8 cellular contexts compared by ENCODE assay signal in genomic region chr1:207007352-207008033, GRCh38. TPM values are rescaled to one million over a fixed set of nuclear protein-coding genes. Genes with fewer than 3 reads are reported as not detected.
DNase-seq lines count a peak whose midpoint lies in the region; ATAC-seq, FAIRE-seq and TF ChIP-seq lines count a peak whose summit lies in the region.

No MANE protein-coding gene starts in this region.

- H3K36me3 ChIP-seq in esophagus squamous epithelium (no peaks in the 10 kb centered on the region), osteoblast (ENCODE audit: insufficient read depth, low read length) (no peaks in the 10 kb centered on the region)

- DNase-seq in RCC 7860 (ENCODE audit: low spot score) = peak; percentile 98
- no peak for DNase-seq in esophagus squamous epithelium (lab: John Stamatoyannopoulos, UW)
- DNase-seq in osteoblast (ENCODE audit: insufficient read length, low spot score, missing footprints) = peak; percentile 82
- DNase-seq in NCI-H128 (lab: John Stamatoyannopoulos, UW; ENCODE audit: unreplicated experiment) = no peak
- no peak for DNase-seq in OCI-M2 (lab: John Stamatoyannopoulos, UW; ENCODE audit: unreplicated experiment)

- no peak for TF ChIP-seq POLR2A in esophagus squamous epithelium (IDR thresholded peaks at IDR 0.05)

- H3K79me2 ChIP-seq in osteoblast (ENCODE audit: insufficient read depth, low read length) = no peaks in the 10 kb centered on the region

- intact Hi-C loops in esophagus squamous epithelium (cut with DNase I) = no loop called here

- peak overlapping the region; percentile 11 for H2AFZ ChIP-seq in osteoblast (ENCODE audit: low read length)

- H3K27ac ChIP-seq in C4-2B = peak overlapping the region; percentile 35
- peak overlapping the region; percentile 4 to 65 (median 60) for H3K27ac ChIP-seq in esophagus squamous epithelium
- H3K27ac ChIP-seq in osteoblast (ENCODE audit: low read depth, low read length) = peak overlapping the region; percentile 60

- no peak for ATAC-seq in HG02763 (IDR thresholded peaks at IDR 0.05; ENCODE audit: unreplicated experiment)
- no peak for ATAC-seq in GM21717 (IDR thresholded peaks at IDR 0.05; ENCODE audit: unreplicated experiment)

- peak overlapping the region; percentile 40 for H3K4me2 ChIP-seq in osteoblast (ENCODE audit: insufficient read depth, low read length)

- H3K9me3 ChIP-seq in esophagus squamous epithelium = no peaks in the 10 kb centered on the region
- H3K9me3 ChIP-seq in osteoblast (ENCODE audit: low read depth, low read length) = no peaks in the 10 kb centered on the region

- no peak for TF ChIP-seq CTCF in C4-2B (conservative IDR thresholded peaks at IDR 0.05)
- TF ChIP-seq CTCF in esophagus squamous epithelium (IDR thresholded peaks at IDR 0.05) = no peak
- no peak for TF ChIP-seq CTCF in osteoblast (IDR thresholded peaks at IDR 0.05; ENCODE audit: extremely low read depth, low read depth, low read length)

- no peaks in the 10 kb centered on the region for H4K20me1 ChIP-seq in osteoblast (ENCODE audit: insufficient read depth, low read length)

- H3K27me3 ChIP-seq in esophagus squamous epithelium = no peaks in the 10 kb centered on the region
- H3K27me3 ChIP-seq in osteoblast (ENCODE audit: insufficient read depth, low read length) = no peaks in the 10 kb centered on the region

- peak; percentile 91 for FAIRE-seq in RCC 7860 (lab: Jason Lieb, UNC)

- H3K4me3 ChIP-seq in esophagus squamous epithelium (no peak overlapping the region), osteoblast (ENCODE audit: insufficient read depth, low read length) (peak overlapping the region; percentile 13)

- peaks cover 0 to 58% (median 7%) of the 10 kb centered on the region in 3 donors for H3K4me1 ChIP-seq in esophagus squamous epithelium
- peaks cover 13% of the 10 kb centered on the region for H3K4me1 ChIP-seq in osteoblast (ENCODE audit: insufficient read depth, low read length)

- WGBS in esophagus squamous epithelium, 2 donors = 52 to 54% methylated on average over 5 of the region's 5 CpGs

RNA-seq across cellular contexts. Expression of gene C1orf116, which starts 25.1 kb away (rescaled TPM):
- total RNA-seq in esophagus squamous epithelium = 100 to 1,000 TPM in 1 of 4 donors, 10 to 100 TPM in 3; 52.8 to 173 (median 86.4) TPM
- total RNA-seq in osteoblast = not detected in 2 replicates

RNA-seq across cellular contexts. Expression of gene FCAMR, which starts 37.2 kb away (rescaled TPM):
- total RNA-seq in esophagus squamous epithelium = not detected
- not detected in 2 replicates for total RNA-seq in osteoblast

RNA-seq across cellular contexts. Expression of gene YOD1, which starts 43.5 kb away (rescaled TPM):
- 10 to 100 TPM in 3 of 4 donors, 1 to 10 TPM in 1; 9.6 to 32.0 (median 22.9) TPM for total RNA-seq in esophagus squamous epithelium
- 8.0 and 8.3 TPM in 2 replicates for total RNA-seq in osteoblast

RNA-seq across cellular contexts. Expression of gene PFKFB2, which starts 45.6 kb away (rescaled TPM):
- total RNA-seq in esophagus squamous epithelium (10 to 100 TPM in 3 of 4 donors, 1 to 10 TPM in 1; 9.4 to 28.7 (median 12.3) TPM), osteoblast (14.5 and 17.7 TPM in 2 replicates)

Comparison
In these comparisons a context has a peak if more than half of its experiments do, and no peak if none do; other contexts are left out.
1. DNase-seq: peak in RCC 7860 (single experiment) and osteoblast (single experiment); none in esophagus squamous epithelium (single experiment), NCI-H128 (single experiment) and OCI-M2 (single experiment).
2. RNA of gene C1orf116, which starts 25.1 kb away (total RNA-seq): 52.8 to 173 TPM in esophagus squamous epithelium; not detected in osteoblast; every median in the first group is over 10 times any median in the second.
3. Peak in every context shown above with its lines, with median percentiles within 50 percentile points of each other: H3K27ac ChIP-seq.